5 cellular contexts compared by ENCODE assay signal in the genomic region with DNA sequence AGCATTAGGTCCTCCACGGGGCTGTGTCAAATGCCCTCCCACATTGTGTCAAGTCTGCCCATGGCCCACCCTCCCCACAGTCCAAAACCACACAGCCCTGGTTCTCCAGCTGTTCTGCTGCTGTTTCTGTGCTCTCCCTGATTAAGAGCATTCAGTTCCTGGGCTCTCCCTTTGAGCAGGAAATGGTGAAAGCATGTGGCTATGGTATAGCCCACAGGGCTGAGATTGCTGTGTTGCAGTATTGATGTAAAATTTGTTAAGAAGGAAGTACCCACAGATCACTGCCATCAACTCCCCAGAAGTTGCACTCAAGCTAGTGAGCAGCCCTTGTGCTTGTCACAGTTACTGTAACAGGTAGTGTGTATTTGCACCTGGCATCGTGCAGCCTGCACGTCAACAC. TPM values are rescaled to one million over a fixed set of nuclear protein-coding genes. Genes with fewer than 3 reads are reported as not detected.
"Had no signal": no experiment of that assay in that cellular context is flagged by ENCODE, and none has a peak within 500 bp of the region (broad histone marks: within the 10 kb centered on the region; RNA-seq: fewer than 3 reads in every experiment).

No MANE protein-coding gene starts in this region.

RNA-seq across cellular contexts. Expression of a gene that starts 9.3 kb away (rescaled TPM):
- total RNA-seq: SJCRH30 had no signal

RNA-seq across cellular contexts. Expression of a gene that starts 31.8 kb away (rescaled TPM):
- total RNA-seq: HepG2, MCF 10A, Right ventricle myocardium superior, RPMI7951, SJCRH30 had no signal
- polyA plus RNA-seq: HepG2 had no signal
